In genomic region chr10:11255796-11256444, GRCh38 we compare ENCODE assay signal across 10 cellular contexts.
A peak's percentile ranks its signal among the peaks of the same experiment; 100 is the strongest.
DNase-seq lines count a peak whose midpoint lies in the region; ATAC-seq and TF ChIP-seq lines count a peak whose summit lies in the region.
"Had no signal": no experiment of that assay in that cellular context is flagged by ENCODE, and none has a peak within 500 bp of the region (broad histone marks: within the 10 kb centered on the region; RNA-seq: fewer than 3 reads in every experiment).

No MANE protein-coding gene starts in this region.

- WGBS in esophagus squamous epithelium, 2 donors = 71 to 82% methylated on average over 6 to 7 of the region's 7 CpGs

- no peak overlapping the region for H3K4me3 ChIP-seq in CD8-positive, alpha-beta T cell (ENCODE audit: low read depth, low read length)
- no peak overlapping the region for H3K4me3 ChIP-seq in esophagus squamous epithelium
- no peak overlapping the region for H3K4me3 ChIP-seq in left lung

- no peaks in the 10 kb centered on the region for H3K27me3 ChIP-seq in CD8-positive, alpha-beta T cell (ENCODE audit: insufficient read depth, low read length)
- H3K27me3 ChIP-seq in esophagus squamous epithelium = no peaks in the 10 kb centered on the region
- no peaks in the 10 kb centered on the region for H3K27me3 ChIP-seq in left lung

- H3K9me3 Mint-ChIP-seq in CD8-positive, alpha-beta T cell = no peaks in the 10 kb centered on the region

- POLR2A ChIA-PET in CD8-positive, alpha-beta T cell (lab: Charles Lee) = no interaction called here

- DNase-seq in CD8-positive, alpha-beta T cell = no peak
- DNase-seq in NCI-H1436 (lab: John Stamatoyannopoulos, UW) (peak; percentile 57), esophagus squamous epithelium (lab: John Stamatoyannopoulos, UW) (no peak), NK-92 (lab: John Stamatoyannopoulos, UW; ENCODE audit: unreplicated experiment) (no peak), left lung (no peak), SIG-M5 (lab: John Stamatoyannopoulos, UW) (no peak), AG20443 (ENCODE audit: low spot score) (no peak)
- DNase-seq: dermis blood vessel endothelial cell, DND-41 had no signal

- peaks cover 96% of the 10 kb centered on the region for H3K36me3 Mint-ChIP-seq in CD8-positive, alpha-beta T cell

- ATAC-seq in CD8-positive, alpha-beta T cell = no peak
- ATAC-seq in GM19395 (IDR thresholded peaks at IDR 0.05; ENCODE audit: unreplicated experiment) (peak; percentile 65), left lung (no peak)

- H3K4me1 Mint-ChIP-seq in CD8-positive, alpha-beta T cell (ENCODE audit: low read depth) = peaks cover 63% of the 10 kb centered on the region

- no peak overlapping the region for H3K4me3 Mint-ChIP-seq in CD8-positive, alpha-beta T cell

- no peaks in the 10 kb centered on the region for H3K9me3 ChIP-seq in CD8-positive, alpha-beta T cell (ENCODE audit: low read length)
- no peaks in the 10 kb centered on the region for H3K9me3 ChIP-seq in esophagus squamous epithelium
- no peaks in the 10 kb centered on the region for H3K9me3 ChIP-seq in left lung

- H3K27me3 Mint-ChIP-seq in CD8-positive, alpha-beta T cell (ENCODE audit: low read depth) = no peaks in the 10 kb centered on the region

- TF ChIP-seq POLR2A in esophagus squamous epithelium (IDR thresholded peaks at IDR 0.05) = no peak

- intact Hi-C loops in CD8-positive, alpha-beta T cell (cut with DNase I, micrococcal nuclease) = no loop called here
- intact Hi-C loops in esophagus squamous epithelium (cut with DNase I) (no loop called here), left lung (cut with DNase I) (no loop called here)

- peaks cover 86% of the 10 kb centered on the region for H3K36me3 ChIP-seq in CD8-positive, alpha-beta T cell (ENCODE audit: insufficient read depth, low read length)
- H3K36me3 ChIP-seq in esophagus squamous epithelium = peaks cover 0 to 29% (median 9%) of the 10 kb centered on the region in 3 donors
- H3K36me3 ChIP-seq in left lung = peaks cover 0 to 72% of the 10 kb centered on the region in 2 donors

- H3K4me1 ChIP-seq in CD8-positive, alpha-beta T cell (ENCODE audit: insufficient read depth, low read length) = peaks cover 11% of the 10 kb centered on the region
- H3K4me1 ChIP-seq in esophagus squamous epithelium (peaks cover 0 to 10% (median 4%) of the 10 kb centered on the region in 3 donors), left lung (peaks cover 0 to 13% of the 10 kb centered on the region in 2 donors)

- TF ChIP-seq CTCF in CD8-positive, alpha-beta T cell (IDR thresholded peaks at IDR 0.05) = no peak
- TF ChIP-seq CTCF in esophagus squamous epithelium (IDR thresholded peaks at IDR 0.05) (no peak), left lung (IDR thresholded peaks at IDR 0.05) (no peak)

- no peak overlapping the region for H3K27ac ChIP-seq in CD8-positive, alpha-beta T cell (ENCODE audit: low read depth, low read length)
- peak overlapping the region in 3 of 4 donors; percentile 9 to 54 (median 34) for H3K27ac ChIP-seq in esophagus squamous epithelium
- H3K27ac ChIP-seq in left lung = no peak overlapping the region

- peak overlapping the region; percentile 81 for H3K27ac Mint-ChIP-seq in CD8-positive, alpha-beta T cell

- CTCF ChIA-PET in CD8-positive, alpha-beta T cell (lab: Charles Lee) = no interaction called here

Comparison
In these comparisons a context has a peak if more than half of its experiments do, and no peak if none do; other contexts are left out.
1. H3K27ac ChIP-seq: peak in esophagus squamous epithelium (3 of 4); none in CD8-positive, alpha-beta T cell (single experiment) and left lung (0 of 2).